In genomic region chr22:45317551-45318167, GRCh38 we compare ENCODE assay signal across 8 cellular contexts. TPM values are rescaled to one million over a fixed set of nuclear protein-coding genes. Genes with fewer than 3 reads are reported as not detected.
DNase-seq lines count a peak whose midpoint lies in the region; ATAC-seq and TF ChIP-seq lines count a peak whose summit lies in the region.

No MANE protein-coding gene starts in this region.

- H3K27me3 Mint-ChIP-seq in T-helper 17 cell (no peaks in the 10 kb centered on the region), neural crest cell (ENCODE audit: low read depth) (no peaks in the 10 kb centered on the region)

- H3K27ac Mint-ChIP-seq in T-helper 17 cell: peak overlapping the region; percentile 100
- no peak overlapping the region for H3K27ac Mint-ChIP-seq in neural crest cell (ENCODE audit: unreplicated experiment)

- no peaks in the 10 kb centered on the region for H3K9me3 ChIP-seq in T-helper 17 cell (ENCODE audit: control insufficient read depth, low read length, poor library complexity, severe bottlenecking)

- peak; percentile 56 for DNase-seq in activated T-cell treated with anti-CD3 and anti-CD28 coated beads, Interleukin-2, amount 50 U/mL, for 1 hour
- DNase-seq in activated T-cell treated with anti-CD3 and anti-CD28 coated beads for 4 hours (no peak), T-helper 17 cell (peak in 1 of 3 donors; percentile 34), neural crest cell (ENCODE audit: low read depth, low spot score) (no peak), GM03348 (ENCODE audit: low spot score) (no peak), AML-193 (lab: John Stamatoyannopoulos, UW) (no peak)
- DNase-seq in stimulated activated CD4-positive, alpha-beta T cell treated with anti-CD3 and anti-CD28 coated beads, Interleukin-4, amount 100 ng/mL, for 24 hours: no peak

- no peaks in the 10 kb centered on the region for H3K9me3 Mint-ChIP-seq in neural crest cell

- H3K4me1 Mint-ChIP-seq in T-helper 17 cell: peaks cover 65% of the 10 kb centered on the region
- peaks cover 30% of the 10 kb centered on the region for H3K4me1 Mint-ChIP-seq in neural crest cell

- no peaks in the 10 kb centered on the region for H3K36me3 Mint-ChIP-seq in T-helper 17 cell (ENCODE audit: low read depth)
- no peaks in the 10 kb centered on the region for H3K36me3 Mint-ChIP-seq in neural crest cell (ENCODE audit: low read depth)

- H3K4me3 Mint-ChIP-seq in T-helper 17 cell (peak overlapping the region; percentile 90), neural crest cell (no peak overlapping the region)

- ATAC-seq in T-helper 17 cell: peak; percentile 34
- peak; percentile 63 for ATAC-seq in esophagus mucosa

- peak; percentile 36 for TF ChIP-seq CTCF in neural crest cell (conservative IDR thresholded peaks at IDR 0.05)

RNA-seq across cellular contexts. Expression of gene FAM118A, which starts 7.9 kb away (rescaled TPM):
- total RNA-seq in T-helper 17 cell: 100 to 1,000 TPM; 162 to 200 TPM
- 9.1 TPM for total RNA-seq in esophagus mucosa
- total RNA-seq in neural crest cell: 60.7 and 64.8 TPM in 2 replicates

RNA-seq across cellular contexts. Expression of gene UPK3A, which starts 32.9 kb away (rescaled TPM):
- total RNA-seq in T-helper 17 cell (under 1 TPM in 1 of 2 donors, not detected in 1; 0.37 TPM), esophagus mucosa (not detected), neural crest cell (not detected in 2 replicates)
